ENCODE assay signal across 8 cellular contexts in the genomic region with DNA sequence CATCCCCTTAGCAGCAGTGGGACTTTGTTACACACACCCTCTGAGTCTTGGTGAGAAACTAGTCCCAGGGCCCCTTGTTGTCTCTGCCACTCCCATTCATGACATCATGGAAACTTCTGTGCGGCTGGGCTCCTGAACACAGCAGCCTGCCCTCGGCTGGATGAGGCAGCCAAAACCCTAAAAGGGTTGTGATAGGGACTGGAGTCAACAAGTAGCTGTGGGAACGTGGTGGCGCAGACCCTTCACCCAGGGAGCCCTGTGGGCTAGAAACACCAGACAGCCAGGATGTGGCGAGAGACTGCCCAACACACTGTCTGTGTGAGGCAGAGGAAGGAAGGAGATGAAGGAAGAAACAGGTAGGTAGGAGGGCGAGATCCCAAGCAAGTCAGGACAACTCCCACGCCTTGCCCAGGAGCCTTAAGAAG. TPM values are rescaled to one million over a fixed set of nuclear protein-coding genes. Genes with fewer than 3 reads are reported as not detected.
A peak's percentile ranks its signal among the peaks of the same experiment; 100 is the strongest.
DNase-seq lines count a peak whose midpoint lies in the region; ATAC-seq and TF ChIP-seq lines count a peak whose summit lies in the region.

No MANE protein-coding gene starts in this region.

- H3K27me3 Mint-ChIP-seq in immature natural killer cell (ENCODE audit: low read depth in 3 of 3): peaks cover 4 to 14% (median 7%) of the 10 kb centered on the region in 3 donors
- no peaks in the 10 kb centered on the region for H3K27me3 Mint-ChIP-seq in stimulated activated memory B cell treated with anti-CD40 and anti-IgM and Interleukin-4, amounts not matched to agents 10 μg/mL and 1 μg/mL and 100 μg/mL, for 72 hours

- no peaks in the 10 kb centered on the region for H3K4me1 ChIP-seq in gastrocnemius medialis

- in situ Hi-C loops in gastrocnemius medialis (cut with MboI; ENCODE audit: low sequenced_read_pairs in 4 of 4): no loop called here

- TF ChIP-seq POLR2A in gastrocnemius medialis (IDR thresholded peaks at IDR 0.05): no peak

- DNase-seq in LoVo (ENCODE audit: low spot score) (peak; percentile 18), immature natural killer cell (peak; percentile 86 to 89 (median 88)), NCI-H1092 (lab: John Stamatoyannopoulos, UW) (no peak), gastrocnemius medialis (no peak), anterior cingulate cortex (lab: John Stamatoyannopoulos, UW) (no peak)
- DNase-seq in activated CD8-positive, alpha-beta memory T cell treated with anti-CD3 and anti-CD28 coated beads, Interleukin-2, amount 50 U/mL, for 24 hours (ENCODE audit: extremely low read depth): peak; percentile 78

- TF ChIP-seq CTCF in gastrocnemius medialis (IDR thresholded peaks at IDR 0.05 in 4 of 5, conservative IDR thresholded peaks at IDR 0.05 in 1 of 5): no peak

- no peaks in the 10 kb centered on the region for H3K36me3 Mint-ChIP-seq in immature natural killer cell
- no peaks in the 10 kb centered on the region for H3K36me3 Mint-ChIP-seq in stimulated activated memory B cell treated with anti-CD40 and anti-IgM and Interleukin-4, amounts not matched to agents 10 μg/mL and 1 μg/mL and 100 μg/mL, for 72 hours

- no peak overlapping the region for H3K27ac ChIP-seq in gastrocnemius medialis

- intact Hi-C loops in gastrocnemius medialis (cut with DNase I; ENCODE audit: low total_unique reads): no loop called here

- H3K9me3 Mint-ChIP-seq in immature natural killer cell: no peaks in the 10 kb centered on the region
- no peaks in the 10 kb centered on the region for H3K9me3 Mint-ChIP-seq in stimulated activated memory B cell treated with anti-CD40 and anti-IgM and Interleukin-4, amounts not matched to agents 10 μg/mL and 1 μg/mL and 100 μg/mL, for 72 hours

- H3K4me1 Mint-ChIP-seq in immature natural killer cell: peaks cover 49 to 60% of the 10 kb centered on the region in 2 donors
- H3K4me1 Mint-ChIP-seq in stimulated activated memory B cell treated with anti-CD40 and anti-IgM and Interleukin-4, amounts not matched to agents 10 μg/mL and 1 μg/mL and 100 μg/mL, for 72 hours: peaks cover 20% of the 10 kb centered on the region

- H3K4me3 Mint-ChIP-seq in immature natural killer cell: peak overlapping the region; percentile 44 to 88 (median 72)
- H3K4me3 Mint-ChIP-seq in stimulated activated memory B cell treated with anti-CD40 and anti-IgM and Interleukin-4, amounts not matched to agents 10 μg/mL and 1 μg/mL and 100 μg/mL, for 72 hours: peak overlapping the region; percentile 51

- H3K27me3 ChIP-seq in gastrocnemius medialis: no peaks in the 10 kb centered on the region

- H3K9me3 ChIP-seq in gastrocnemius medialis: no peaks in the 10 kb centered on the region

- no peak overlapping the region for H3K4me3 ChIP-seq in gastrocnemius medialis

- ATAC-seq in stimulated activated memory B cell treated with anti-CD40 and anti-IgM and Interleukin-4, amounts not matched to agents 10 μg/mL and 1 μg/mL and 100 μg/mL, for 72 hours: peak; percentile 65
- ATAC-seq in gastrocnemius medialis (no peak), HG02678 (IDR thresholded peaks at IDR 0.05; ENCODE audit: unreplicated experiment) (no peak)

- peak overlapping the region; percentile 94 to 100 (median 96) for H3K27ac Mint-ChIP-seq in immature natural killer cell
- H3K27ac Mint-ChIP-seq in stimulated activated memory B cell treated with anti-CD40 and anti-IgM and Interleukin-4, amounts not matched to agents 10 μg/mL and 1 μg/mL and 100 μg/mL, for 72 hours: peak overlapping the region; percentile 84

- H3K36me3 ChIP-seq in gastrocnemius medialis: no peaks in the 10 kb centered on the region

RNA-seq across cellular contexts. Expression of a gene that starts 3.9 kb away (rescaled TPM):
- polyA plus RNA-seq in immature natural killer cell: 10 to 100 TPM; 19.8 to 97.2 (median 20.5) TPM
- total RNA-seq in gastrocnemius medialis: 1 to 10 TPM in 1 of 4 donors, under 1 TPM in 2, not detected in 1; 0.35 to 3.0 (median 0.46) TPM

RNA-seq across cellular contexts. Expression of a gene that starts 5.5 kb away (rescaled TPM):
- 10 to 100 TPM in 2 of 3 donors, 1 to 10 TPM in 1; 4.1 to 40.7 (median 10.8) TPM for polyA plus RNA-seq in immature natural killer cell
- under 1 TPM in 2 of 4 donors, not detected in 2; 0.33 to 0.51 TPM for total RNA-seq in gastrocnemius medialis

RNA-seq across cellular contexts. Expression of a gene that starts 20.8 kb away (rescaled TPM):
- polyA plus RNA-seq in immature natural killer cell: 10 to 100 TPM; 13.7 to 26.3 (median 14.1) TPM
- total RNA-seq in gastrocnemius medialis: 10 to 100 TPM; 36.6 to 73.9 (median 41.7) TPM

RNA-seq across cellular contexts. Expression of a gene that starts 34.1 kb away (rescaled TPM):
- polyA plus RNA-seq in immature natural killer cell: 100 to 1,000 TPM in 2 of 3 donors, 10 to 100 TPM in 1; 50.4 to 456 (median 296) TPM
- under 1 TPM in 2 of 4 donors, not detected in 2; 0.42 to 0.51 TPM for total RNA-seq in gastrocnemius medialis

Comparison
In these comparisons a context has a peak if more than half of its experiments do, and no peak if none do; other contexts are left out.
1. DNase-seq: peak in LoVo (single experiment), activated CD8-positive, alpha-beta memory T cell treated with anti-CD3 and anti-CD28 coated beads, Interleukin-2, amount 50 U/mL, for 24 hours (single experiment) and immature natural killer cell (3 of 3); none in NCI-H1092 (single experiment), gastrocnemius medialis (0 of 2) and anterior cingulate cortex (0 of 58).